In the genomic region with DNA sequence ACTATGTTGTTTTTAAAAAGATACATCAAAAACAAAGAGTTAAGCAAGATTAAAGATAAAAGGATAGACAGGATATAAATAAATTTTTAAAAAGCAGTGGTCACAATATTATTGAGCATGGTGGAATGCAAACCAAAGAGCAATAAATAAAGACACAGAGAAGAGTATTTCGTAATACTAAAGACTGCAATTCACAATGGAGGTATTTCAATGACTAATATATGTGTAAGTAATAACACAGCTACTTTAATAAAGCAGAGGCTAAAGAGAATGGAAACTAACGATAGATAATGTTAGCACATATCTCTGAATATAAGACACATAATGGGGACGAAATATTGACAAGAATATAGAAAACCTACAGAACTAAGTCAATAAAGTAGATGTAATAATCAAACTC, we compare ENCODE assay signal across 17 cellular contexts.
"Had no signal": no experiment of that assay in that cellular context is flagged by ENCODE, and none has a peak within 500 bp of the region (broad histone marks: within the 10 kb centered on the region; RNA-seq: fewer than 3 reads in every experiment).

No MANE protein-coding gene starts in this region.

- H3K4me2 ChIP-seq: hepatocyte had no signal

- H3K36me3 Mint-ChIP-seq: activated naive CD4-positive, alpha-beta T cell treated with anti-CD3 and anti-CD28 coated beads, Interleukin-2, amount 10 ng/mL, durations not matched to agents 7 days and 5 days; memory B cell; naive thymus-derived CD8-positive, alpha-beta T cell had no signal

- H3K9ac ChIP-seq: parathyroid adenoma had no signal

- H3K79me2 ChIP-seq: hepatocyte, parathyroid adenoma had no signal

- H3K27ac Mint-ChIP-seq: activated naive CD4-positive, alpha-beta T cell treated with anti-CD3 and anti-CD28 coated beads, Interleukin-2, amount 10 ng/mL, durations not matched to agents 7 days and 5 days; memory B cell; naive thymus-derived CD8-positive, alpha-beta T cell had no signal

- H3K27me3 Mint-ChIP-seq: activated naive CD4-positive, alpha-beta T cell treated with anti-CD3 and anti-CD28 coated beads, Interleukin-2, amount 10 ng/mL, durations not matched to agents 7 days and 5 days; memory B cell had no signal

- DNase-seq: activated CD4-positive, alpha-beta T cell treated with anti-CD3 and anti-CD28 coated beads, Interleukin-2, amount 50 U/mL, for 48 hours; activated naive CD4-positive, alpha-beta T cell treated with anti-CD3 and anti-CD28 coated beads, Interleukin-2, amount 10 ng/mL, durations not matched to agents 7 days and 5 days; caudate nucleus; esophagus squamous epithelium; kidney; left ventricle myocardium inferior; naive thymus-derived CD8-positive, alpha-beta T cell; stimulated activated CD4-positive, alpha-beta T cell treated with anti-CD3 and anti-CD28 coated beads, Interleukin-4, amount 100 ng/mL, for 24 hours; stimulated activated naive CD4-positive, alpha-beta T cell; T1000; tibial artery; uterus had no signal

- H3K4me1 ChIP-seq: esophagus squamous epithelium, left ventricle myocardium inferior, parathyroid adenoma, tibial artery, uterus had no signal

- H3K4me1 Mint-ChIP-seq: activated naive CD4-positive, alpha-beta T cell treated with anti-CD3 and anti-CD28 coated beads, Interleukin-2, amount 10 ng/mL, durations not matched to agents 7 days and 5 days; memory B cell; naive thymus-derived CD8-positive, alpha-beta T cell had no signal

- H3K4me3 Mint-ChIP-seq: activated naive CD4-positive, alpha-beta T cell treated with anti-CD3 and anti-CD28 coated beads, Interleukin-2, amount 10 ng/mL, durations not matched to agents 7 days and 5 days; memory B cell; naive thymus-derived CD8-positive, alpha-beta T cell had no signal

- H3K4me3 ChIP-seq: coronary artery, esophagus squamous epithelium, hepatocyte, left ventricle myocardium inferior, tibial artery, uterus had no signal

- H3K27me3 ChIP-seq: esophagus squamous epithelium, hepatocyte, tibial artery, uterus had no signal

- H3K36me3 ChIP-seq: esophagus squamous epithelium, left ventricle myocardium inferior, tibial artery, uterus had no signal

- H3K9me3 ChIP-seq: esophagus squamous epithelium, tibial artery, uterus had no signal

- ATAC-seq: naive thymus-derived CD8-positive, alpha-beta T cell had no signal

- H3K27ac ChIP-seq: coronary artery, esophagus squamous epithelium, hepatocyte, left ventricle myocardium inferior, parathyroid adenoma, skin epidermis, tibial artery, uterus had no signal

- H2AFZ ChIP-seq: hepatocyte, parathyroid adenoma had no signal
